ENCODE assay signal across 18 cellular contexts in the genomic region with DNA sequence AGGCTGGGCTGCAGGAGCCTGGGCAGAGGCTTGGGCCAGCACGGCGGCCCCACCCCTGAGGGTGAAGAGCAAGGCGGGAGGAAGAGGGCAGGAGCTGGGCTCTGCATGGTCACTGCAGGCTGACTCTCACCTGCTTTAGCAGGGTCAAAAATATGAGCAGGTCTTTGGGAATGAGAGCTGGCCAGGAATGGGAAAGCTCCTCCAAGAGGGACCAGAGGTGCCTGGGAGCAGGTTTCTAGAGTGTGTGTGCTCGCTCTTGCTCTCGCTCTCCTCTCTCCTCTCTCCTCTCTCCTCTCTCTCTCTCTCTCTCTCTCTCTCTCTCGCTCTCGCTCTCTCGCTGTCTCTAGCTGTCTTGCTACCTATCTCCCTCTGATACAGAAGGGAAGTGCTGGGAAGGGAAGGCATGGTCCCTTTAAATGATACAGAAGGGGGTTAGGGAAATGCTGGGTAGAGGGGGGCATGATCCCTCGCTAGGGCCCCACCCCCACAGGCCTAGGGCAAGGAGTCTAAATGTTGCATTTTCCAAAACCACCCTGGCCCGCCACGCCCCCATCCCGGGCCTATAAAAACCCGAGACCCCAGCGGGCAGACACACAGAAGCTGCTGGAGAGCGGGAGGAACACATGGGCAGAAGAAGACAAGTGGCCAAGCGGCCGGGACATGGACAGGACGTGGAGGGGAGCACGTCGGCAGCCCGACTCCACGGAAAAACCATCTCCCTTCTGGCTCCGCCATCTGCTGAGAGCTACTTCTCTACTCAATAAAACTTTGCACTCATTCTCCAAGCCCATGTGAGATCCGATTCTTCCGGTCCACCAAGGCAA. TPM values are rescaled to one million over a fixed set of nuclear protein-coding genes. Genes with fewer than 3 reads are reported as not detected.
A peak's percentile ranks its signal among the peaks of the same experiment; 100 is the strongest.
DNase-seq lines count a peak whose midpoint lies in the region; ATAC-seq and TF ChIP-seq lines count a peak whose summit lies in the region.
"Had no signal": no experiment of that assay in that cellular context is flagged by ENCODE, and none has a peak within 500 bp of the region (broad histone marks: within the 10 kb centered on the region; RNA-seq: fewer than 3 reads in every experiment).

No MANE protein-coding gene starts in this region.

- in situ Hi-C loops in G401 (cut with HindIII; ENCODE audit: low sequenced_read_pairs), result no loop called here

- no peak for ATAC-seq in GM18868 (IDR thresholded peaks at IDR 0.05; ENCODE audit: unreplicated experiment)

- H3K27ac ChIP-seq in tibial nerve, result no peak overlapping the region

- H3K27me3 ChIP-seq in tibial nerve, result peaks cover 0 to 48% of the 10 kb centered on the region in 2 donors
- H3K27me3 ChIP-seq: BE2C had no signal

- no peak for TF ChIP-seq POLR2A in tibial nerve (IDR thresholded peaks at IDR 0.05)

- no peak overlapping the region for H3K4me3 ChIP-seq in tibial nerve

- H3K9me3 ChIP-seq in tibial nerve, result no peaks in the 10 kb centered on the region
- H3K9me3 ChIP-seq: BE2C had no signal

- DNase-seq in G401 (ENCODE audit: low spot score), result peak; percentile 60
- DNase-seq in NCI-H524 (lab: John Stamatoyannopoulos, UW), result peak; percentile 73 to 95
- DNase-seq in iris pigment epithelial cell (ENCODE audit: low read depth), result peak; percentile 4
- peak; percentile 49 for DNase-seq in retina
- DNase-seq in tibial nerve (ENCODE audit: low spot score in 2 of 2), result no peak
- DNase-seq in SHP77 (lab: John Stamatoyannopoulos, UW), result no peak
- DNase-seq in activated T-cell treated with anti-CD3 and anti-CD28 coated beads for 4 hours, result no peak
- DNase-seq: activated CD4-positive, alpha-beta memory T cell treated with anti-CD3 and anti-CD28 coated beads, Interleukin-2, amount 10 ng/mL, durations not matched to agents 7 days and 5 days; anterior cingulate cortex; BE2C; DND-41; erythroblast; head of caudate nucleus; islet precursor cell; NCI-H1436 had no signal

- no peaks in the 10 kb centered on the region for H3K36me3 ChIP-seq in tibial nerve
- H3K36me3 ChIP-seq: BE2C had no signal

- 57% methylated on average over 25 of the region's 25 CpGs for WGBS in tibial nerve, 2 donors

- peaks cover 0 to 31% (median 3%) of the 10 kb centered on the region in 4 donors for H3K4me1 ChIP-seq in tibial nerve
- H3K4me1 ChIP-seq: BE2C had no signal

- no peak for TF ChIP-seq CTCF in tibial nerve (IDR thresholded peaks at IDR 0.05)

- TF ChIP-seq EP300 in tibial nerve (IDR thresholded peaks at IDR 0.05), result no peak

RNA-seq across cellular contexts. Expression of a gene that starts 34.4 kb away (rescaled TPM):
- total RNA-seq in G401 (2014; rRNA removed; shearing (Covaris generic)), result not detected in 2 replicates
- not detected for total RNA-seq in tibial nerve
- total RNA-seq: posterior vena cava, SK-MEL-5 had no signal

Comparison
In these comparisons a context has a peak if more than half of its experiments do, and no peak if none do; other contexts are left out.
1. DNase-seq: peak in G401 (single experiment), NCI-H524 (2 of 2), iris pigment epithelial cell (single experiment) and retina (single experiment); none in tibial nerve (0 of 2), SHP77 (0 of 2) and activated T-cell treated with anti-CD3 and anti-CD28 coated beads for 4 hours (single experiment).